ENCODE assay signal across 38 cellular contexts in genomic region chr2:183919167-183919566, GRCh38.
"Had no signal": no experiment of that assay in that cellular context is flagged by ENCODE, and none has a peak within 500 bp of the region (broad histone marks: within the 10 kb centered on the region; RNA-seq: fewer than 3 reads in every experiment).

No MANE protein-coding gene starts in this region.

- H3K27ac Mint-ChIP-seq: activated CD4-positive, alpha-beta memory T cell treated with anti-CD3 and anti-CD28 coated beads for 36 hours; activated CD4-positive, alpha-beta T cell treated with anti-CD3 and anti-CD28 coated beads for 36 hours; activated CD4-positive, alpha-beta T cell treated with anti-CD3 and anti-CD28 coated beads, Interleukin-2, amount 10 ng/mL, durations not matched to agents 7 days and 5 days; activated CD8-positive, alpha-beta T cell treated with anti-CD3 and anti-CD28 coated beads for 36 hours; activated naive CD4-positive, alpha-beta T cell treated with anti-CD3 and anti-CD28 coated beads for 36 hours; activated naive CD4-positive, alpha-beta T cell treated with anti-CD3 and anti-CD28 coated beads, Interleukin-2, amount 50 U/mL, for 72 hours; activated naive CD8-positive, alpha-beta T cell treated with anti-CD3 and anti-CD28 coated beads for 36 hours; activated T-cell treated with anti-CD3 and anti-CD28 coated beads, Interleukin-2, amount 50 U/mL, for 72 hours; activated T-helper 1 cell treated with anti-CD3 and anti-CD28 coated beads, Interleukin-12 subunit alpha, Interleukin-12 subunit beta, Interleukin-2, Interleukin-4 antibody, amounts not matched to agents 30 ng/mL and 10 ng/mL and 1 ng/mL, durations not matched to agents 14 hours and 24 hours and 36 hours; activated T-helper 17 cell treated with anti-CD3 and anti-CD28 coated beads, Interleukin-2, amount 50 U/mL, for 72 hours; T-helper 1 cell treated with Interleukin-12 subunit alpha and Interleukin-12 subunit beta and Interleukin-4 antibody, amounts not matched to agents 30 μg/mL and 1 μg/mL, for 36 hours; T-helper 2 cell treated with Interferon-gamma antibody and Interleukin-4, amounts not matched to agents 5 μg/mL and 100 μg/mL, for 36 hours; WTC11 had no signal

- H3K27me3 ChIP-seq: adrenal gland, body of pancreas, brain microvascular endothelial cell, breast epithelium had no signal

- H3K4me3 Mint-ChIP-seq: activated CD4-positive, alpha-beta memory T cell treated with anti-CD3 and anti-CD28 coated beads for 36 hours; activated CD4-positive, alpha-beta T cell treated with anti-CD3 and anti-CD28 coated beads for 36 hours; activated CD4-positive, alpha-beta T cell treated with anti-CD3 and anti-CD28 coated beads, Interleukin-2, amount 10 ng/mL, durations not matched to agents 7 days and 5 days; activated CD8-positive, alpha-beta T cell treated with anti-CD3 and anti-CD28 coated beads for 36 hours; activated naive CD4-positive, alpha-beta T cell treated with anti-CD3 and anti-CD28 coated beads for 36 hours; activated naive CD8-positive, alpha-beta T cell treated with anti-CD3 and anti-CD28 coated beads for 36 hours; activated T-cell treated with anti-CD3 and anti-CD28 coated beads, Interleukin-2, amount 50 U/mL, for 4 hours; activated T-cell treated with anti-CD3 and anti-CD28 coated beads, Interleukin-2, amount 50 U/mL, for 72 hours; activated T-helper 1 cell treated with anti-CD3 and anti-CD28 coated beads, Interleukin-12 subunit alpha, Interleukin-12 subunit beta, Interleukin-2, Interleukin-4 antibody, amounts not matched to agents 30 ng/mL and 10 ng/mL and 1 ng/mL, durations not matched to agents 14 hours and 24 hours and 36 hours; activated T-helper 17 cell treated with anti-CD3 and anti-CD28 coated beads, Interleukin-2, amount 50 U/mL, for 72 hours; T-helper 1 cell treated with Interleukin-12 subunit alpha and Interleukin-12 subunit beta and Interleukin-4 antibody, amounts not matched to agents 30 μg/mL and 1 μg/mL, for 36 hours; T-helper 2 cell treated with Interferon-gamma antibody and Interleukin-4, amounts not matched to agents 5 μg/mL and 100 μg/mL, for 36 hours; WTC11 had no signal

- H3K27me3 Mint-ChIP-seq: activated CD4-positive, alpha-beta memory T cell treated with anti-CD3 and anti-CD28 coated beads for 36 hours; activated CD4-positive, alpha-beta T cell treated with anti-CD3 and anti-CD28 coated beads for 36 hours; activated CD4-positive, alpha-beta T cell treated with anti-CD3 and anti-CD28 coated beads, Interleukin-2, amount 10 ng/mL, durations not matched to agents 7 days and 5 days; activated CD8-positive, alpha-beta T cell treated with anti-CD3 and anti-CD28 coated beads for 36 hours; activated naive CD8-positive, alpha-beta T cell treated with anti-CD3 and anti-CD28 coated beads for 36 hours; activated T-helper 17 cell treated with anti-CD3 and anti-CD28 coated beads, Interleukin-2, amount 50 U/mL, for 72 hours had no signal

- H3K4me3 ChIP-seq: adrenal gland, body of pancreas, breast epithelium had no signal

- H3K9me3 ChIP-seq: adrenal gland, body of pancreas, breast epithelium had no signal

- H3K4me1 ChIP-seq: adrenal gland, body of pancreas, breast epithelium had no signal

- H3K4me1 Mint-ChIP-seq: activated CD4-positive, alpha-beta T cell treated with anti-CD3 and anti-CD28 coated beads for 36 hours; activated CD4-positive, alpha-beta T cell treated with anti-CD3 and anti-CD28 coated beads, Interleukin-2, amount 10 ng/mL, durations not matched to agents 7 days and 5 days; activated naive CD8-positive, alpha-beta T cell treated with anti-CD3 and anti-CD28 coated beads for 36 hours; activated T-helper 17 cell treated with anti-CD3 and anti-CD28 coated beads, Interleukin-2, amount 50 U/mL, for 72 hours; WTC11 had no signal

- FAIRE-seq: astrocyte, TTC549 had no signal

- H3K36me3 ChIP-seq: adrenal gland, brain microvascular endothelial cell, breast epithelium, WERI-Rb-1 had no signal

- DNase-seq: activated CD4-positive, alpha-beta memory T cell treated with anti-CD3 and anti-CD28 coated beads for 36 hours; activated CD4-positive, alpha-beta T cell treated with anti-CD3 and anti-CD28 coated beads for 1 hour; activated CD4-positive, alpha-beta T cell treated with anti-CD3 and anti-CD28 coated beads for 36 hours; activated CD4-positive, alpha-beta T cell treated with anti-CD3 and anti-CD28 coated beads for 48 hours; activated CD4-positive, alpha-beta T cell treated with anti-CD3 and anti-CD28 coated beads, Interleukin-2, amount 10 ng/mL, durations not matched to agents 7 days and 5 days; activated CD4-positive, CD25-positive, alpha-beta regulatory T cell; activated CD8-positive, alpha-beta memory T cell treated with anti-CD3 and anti-CD28 coated beads, Interleukin-2, amount 50 U/mL, for 4 hours; activated CD8-positive, alpha-beta T cell treated with anti-CD3 and anti-CD28 coated beads for 36 hours; activated effector memory CD4-positive, alpha-beta T cell treated with anti-CD3 and anti-CD28 coated beads, Interleukin-2, amount 50 U/mL, for 16 hours; activated gamma-delta T cell treated with Interleukin-2 at 50 U/mL for 16 hours; activated naive CD4-positive, alpha-beta T cell; activated naive CD4-positive, alpha-beta T cell treated with anti-CD3 and anti-CD28 coated beads for 36 hours; activated naive CD4-positive, alpha-beta T cell treated with anti-CD3 and anti-CD28 coated beads, Interleukin-2, amount 50 U/mL, for 16 hours; activated naive CD8-positive, alpha-beta T cell treated with anti-CD3 and anti-CD28 coated beads for 36 hours; activated T-cell treated with anti-CD3 and anti-CD28 coated beads for 4 hours; activated T-cell treated with anti-CD3 and anti-CD28 coated beads, Interleukin-2, amount 50 U/mL, for 1 hour; activated T-cell treated with anti-CD3 and anti-CD28 coated beads, Interleukin-2, amount 50 U/mL, for 4 hours; activated T-cell treated with anti-CD3 and anti-CD28 coated beads, Interleukin-2, amount 50 U/mL, for 72 hours; adrenal gland; amniotic stem cell; aorta; body of pancreas; brain microvascular endothelial cell; central memory CD4-positive, alpha-beta T cell; T-helper 1 cell; T-helper 2 cell; T-helper 9 cell; WERI-Rb-1 had no signal

- ATAC-seq: activated CD4-positive, alpha-beta T cell treated with anti-CD3 and anti-CD28 coated beads for 36 hours; activated CD4-positive, CD25-positive, alpha-beta regulatory T cell treated with anti-CD3 and anti-CD28 coated beads, Interleukin-2, amount 50 U/mL, for 24 hours; activated CD8-positive, alpha-beta T cell treated with anti-CD3 and anti-CD28 coated beads for 36 hours; activated naive CD4-positive, alpha-beta T cell treated with anti-CD3 and anti-CD28 coated beads, Interleukin-2, amount 50 U/mL, for 72 hours; activated T-cell treated with anti-CD3 and anti-CD28 coated beads, Interleukin-2, amount 50 U/mL, for 4 hours; activated T-cell treated with anti-CD3 and anti-CD28 coated beads, Interleukin-2, amount 50 U/mL, for 72 hours; activated T-helper 17 cell treated with anti-CD3 and anti-CD28 coated beads, Interleukin-2, amount 50 U/mL, for 72 hours; body of pancreas; WTC11 had no signal

- H3K9me3 Mint-ChIP-seq: activated T-helper 1 cell treated with anti-CD3 and anti-CD28 coated beads, Interleukin-12 subunit alpha, Interleukin-12 subunit beta, Interleukin-2, Interleukin-4 antibody, amounts not matched to agents 30 ng/mL and 10 ng/mL and 1 ng/mL, durations not matched to agents 14 hours and 24 hours and 36 hours; activated T-helper 17 cell treated with anti-CD3 and anti-CD28 coated beads, Interleukin-2, amount 50 U/mL, for 72 hours; T-helper 1 cell treated with Interleukin-12 subunit alpha and Interleukin-12 subunit beta and Interleukin-4 antibody, amounts not matched to agents 30 μg/mL and 1 μg/mL, for 36 hours had no signal

- H3K36me3 Mint-ChIP-seq: activated CD4-positive, alpha-beta memory T cell treated with anti-CD3 and anti-CD28 coated beads for 36 hours; activated naive CD8-positive, alpha-beta T cell treated with anti-CD3 and anti-CD28 coated beads for 36 hours had no signal

- H3K27ac ChIP-seq: adrenal gland, body of pancreas, brain microvascular endothelial cell, breast epithelium, WERI-Rb-1 had no signal
